In the genomic region with DNA sequence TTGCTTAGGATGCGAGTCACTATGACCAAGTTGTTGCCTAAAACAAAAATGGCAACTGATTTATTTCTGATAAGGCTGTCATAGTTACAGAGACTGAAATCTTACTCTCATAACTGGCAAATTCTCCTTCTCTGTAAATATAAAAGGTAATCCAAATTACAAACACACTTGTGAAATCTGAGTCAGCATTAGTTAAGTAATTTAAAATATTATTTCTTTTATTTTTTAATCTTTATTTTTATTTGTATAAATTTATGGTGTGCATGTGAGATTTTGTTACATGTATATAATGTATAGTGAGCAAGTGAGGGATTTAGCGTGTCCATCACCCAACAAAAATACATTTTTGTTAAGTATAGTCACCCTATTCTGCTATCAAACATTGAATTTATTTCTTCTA, we compare ENCODE assay signal across 38 cellular contexts.
"Had no signal": no experiment of that assay in that cellular context is flagged by ENCODE, and none has a peak within 500 bp of the region (broad histone marks: within the 10 kb centered on the region; RNA-seq: fewer than 3 reads in every experiment).

No MANE protein-coding gene starts in this region.

- H3K9me3 Mint-ChIP-seq: activated CD4-positive, alpha-beta memory T cell treated with anti-CD3 and anti-CD28 coated beads for 36 hours; activated CD4-positive, alpha-beta T cell treated with anti-CD3 and anti-CD28 coated beads, Interleukin-2, amount 10 ng/mL, durations not matched to agents 24 days and 14 days; activated naive CD4-positive, alpha-beta T cell treated with anti-CD3 and anti-CD28 coated beads for 36 hours; activated naive CD4-positive, alpha-beta T cell treated with anti-CD3 and anti-CD28 coated beads, Interleukin-2, amount 50 U/mL, for 24 hours; activated naive CD8-positive, alpha-beta T cell treated with anti-CD3 and anti-CD28 coated beads, Interleukin-2, amount 50 U/mL, for 24 hours; activated T-helper 1 cell treated with anti-CD3 and anti-CD28 coated beads, Interleukin-12 subunit alpha, Interleukin-12 subunit beta, Interleukin-2, Interleukin-4 antibody, amounts not matched to agents 30 ng/mL and 10 ng/mL and 1 ng/mL, durations not matched to agents 14 hours and 24 hours and 36 hours; activated T-helper 2 cell treated with anti-CD3 and anti-CD28 coated beads, Interferon-gamma antibody, Interleukin-2, Interleukin-4, amounts not matched to agents 10 μg/mL and 5 μg/mL and 100 μg/mL, durations not matched to agents 14 hours and 24 hours and 36 hours; T-helper 2 cell treated with Interferon-gamma antibody and Interleukin-4, amounts not matched to agents 5 μg/mL and 100 μg/mL, for 36 hours had no signal

- DNase-seq: activated CD4-positive, alpha-beta memory T cell treated with anti-CD3 and anti-CD28 coated beads for 36 hours; activated CD4-positive, alpha-beta T cell treated with anti-CD3 and anti-CD28 coated beads for 36 hours; activated CD4-positive, alpha-beta T cell treated with anti-CD3 and anti-CD28 coated beads, Interleukin-2, amount 10 ng/mL, durations not matched to agents 24 days and 14 days; activated CD4-positive, CD25-positive, alpha-beta regulatory T cell; activated CD4-positive, CD25-positive, alpha-beta regulatory T cell treated with anti-CD3 and anti-CD28 coated beads, Interleukin-2, amount 50 U/mL, for 72 hours; activated CD8-positive, alpha-beta memory T cell treated with anti-CD3 and anti-CD28 coated beads, Interleukin-2, amount 10 ng/mL, durations not matched to agents 7 days and 5 days; activated CD8-positive, alpha-beta memory T cell treated with anti-CD3 and anti-CD28 coated beads, Interleukin-2, amount 50 U/mL, for 4 hours; activated CD8-positive, alpha-beta T cell treated with anti-CD3 and anti-CD28 coated beads, Interleukin-2, amount 10 ng/mL, durations not matched to agents 7 days and 5 days; activated effector memory CD4-positive, alpha-beta T cell treated with anti-CD3 and anti-CD28 coated beads, Interleukin-2, amount 50 U/mL, for 16 hours; activated naive CD4-positive, alpha-beta T cell treated with anti-CD3 and anti-CD28 coated beads for 36 hours; activated naive CD8-positive, alpha-beta T cell treated with anti-CD3 and anti-CD28 coated beads for 36 hours; activated naive CD8-positive, alpha-beta T cell treated with anti-CD3 and anti-CD28 coated beads, Interleukin-2, amount 50 U/mL, for 24 hours; activated T-cell treated with anti-CD3 and anti-CD28 coated beads, Interleukin-2, amount 50 U/mL, for 1 hour; activated T-cell treated with anti-CD3 and anti-CD28 coated beads, Interleukin-2, amount 50 U/mL, for 48 hours; adrenal gland; amygdala; aorta; dorsolateral prefrontal cortex; effector memory CD4-positive, alpha-beta T cell; endodermal cell; foreskin melanocyte; heart right ventricle; T-helper 17 cell; T1000; WERI-Rb-1 had no signal

- H3K4me1 ChIP-seq: adrenal gland, breast epithelium, gastroesophageal sphincter, heart right ventricle had no signal

- H3K27ac Mint-ChIP-seq: activated CD4-positive, alpha-beta memory T cell treated with anti-CD3 and anti-CD28 coated beads for 36 hours; activated CD4-positive, alpha-beta T cell treated with anti-CD3 and anti-CD28 coated beads for 36 hours; activated CD4-positive, alpha-beta T cell treated with anti-CD3 and anti-CD28 coated beads, Interleukin-2, amount 10 ng/mL, durations not matched to agents 24 days and 14 days; activated CD8-positive, alpha-beta memory T cell treated with anti-CD3 and anti-CD28 coated beads, Interleukin-2, amount 10 ng/mL, durations not matched to agents 7 days and 5 days; activated CD8-positive, alpha-beta T cell treated with anti-CD3 and anti-CD28 coated beads, Interleukin-2, amount 10 ng/mL, durations not matched to agents 7 days and 5 days; activated naive CD4-positive, alpha-beta T cell treated with anti-CD3 and anti-CD28 coated beads for 36 hours; activated naive CD4-positive, alpha-beta T cell treated with anti-CD3 and anti-CD28 coated beads, Interleukin-2, amount 50 U/mL, for 24 hours; activated naive CD8-positive, alpha-beta T cell treated with anti-CD3 and anti-CD28 coated beads for 36 hours; activated naive CD8-positive, alpha-beta T cell treated with anti-CD3 and anti-CD28 coated beads, Interleukin-2, amount 50 U/mL, for 24 hours; activated T-helper 1 cell treated with anti-CD3 and anti-CD28 coated beads, Interleukin-12 subunit alpha, Interleukin-12 subunit beta, Interleukin-2, Interleukin-4 antibody, amounts not matched to agents 30 ng/mL and 10 ng/mL and 1 ng/mL, durations not matched to agents 14 hours and 24 hours and 36 hours; activated T-helper 2 cell treated with anti-CD3 and anti-CD28 coated beads, Interferon-gamma antibody, Interleukin-2, Interleukin-4, amounts not matched to agents 10 μg/mL and 5 μg/mL and 100 μg/mL, durations not matched to agents 14 hours and 24 hours and 36 hours; brain; dendritic cell treated with granulocyte-macrophage colony-stimulating factor and Interleukin-4, amounts not matched to agents 40 ng/mL and 50 ng/mL, for 4 days; endodermal cell; T-helper 17 cell; T-helper 2 cell treated with Interferon-gamma antibody and Interleukin-4, amounts not matched to agents 5 μg/mL and 100 μg/mL, for 36 hours had no signal

- H3K27ac ChIP-seq: adrenal gland, breast epithelium, cardiac muscle cell, coronary artery, dorsolateral prefrontal cortex, gastroesophageal sphincter, heart right ventricle, hepatocyte, WERI-Rb-1 had no signal

- H3K4me3 ChIP-seq: adrenal gland, breast epithelium, cardiac muscle cell, coronary artery, dorsolateral prefrontal cortex, gastroesophageal sphincter, heart right ventricle, hepatocyte had no signal

- H3K4me3 Mint-ChIP-seq: activated CD4-positive, alpha-beta memory T cell treated with anti-CD3 and anti-CD28 coated beads for 36 hours; activated CD4-positive, alpha-beta T cell treated with anti-CD3 and anti-CD28 coated beads for 36 hours; activated CD4-positive, alpha-beta T cell treated with anti-CD3 and anti-CD28 coated beads, Interleukin-2, amount 10 ng/mL, durations not matched to agents 24 days and 14 days; activated CD8-positive, alpha-beta memory T cell treated with anti-CD3 and anti-CD28 coated beads, Interleukin-2, amount 10 ng/mL, durations not matched to agents 7 days and 5 days; activated CD8-positive, alpha-beta T cell treated with anti-CD3 and anti-CD28 coated beads, Interleukin-2, amount 10 ng/mL, durations not matched to agents 7 days and 5 days; activated naive CD4-positive, alpha-beta T cell treated with anti-CD3 and anti-CD28 coated beads for 36 hours; activated naive CD4-positive, alpha-beta T cell treated with anti-CD3 and anti-CD28 coated beads, Interleukin-2, amount 50 U/mL, for 24 hours; activated naive CD8-positive, alpha-beta T cell treated with anti-CD3 and anti-CD28 coated beads for 36 hours; activated naive CD8-positive, alpha-beta T cell treated with anti-CD3 and anti-CD28 coated beads, Interleukin-2, amount 50 U/mL, for 24 hours; activated T-helper 1 cell treated with anti-CD3 and anti-CD28 coated beads, Interleukin-12 subunit alpha, Interleukin-12 subunit beta, Interleukin-2, Interleukin-4 antibody, amounts not matched to agents 30 ng/mL and 10 ng/mL and 1 ng/mL, durations not matched to agents 14 hours and 24 hours and 36 hours; brain; central memory CD8-positive, alpha-beta T cell; dendritic cell treated with granulocyte-macrophage colony-stimulating factor and Interleukin-4, amounts not matched to agents 40 ng/mL and 50 ng/mL, for 4 days; endodermal cell; T-helper 17 cell; T-helper 2 cell treated with Interferon-gamma antibody and Interleukin-4, amounts not matched to agents 5 μg/mL and 100 μg/mL, for 36 hours had no signal

- H3K36me3 Mint-ChIP-seq: activated CD4-positive, alpha-beta memory T cell treated with anti-CD3 and anti-CD28 coated beads for 36 hours; activated CD8-positive, alpha-beta memory T cell treated with anti-CD3 and anti-CD28 coated beads, Interleukin-2, amount 10 ng/mL, durations not matched to agents 7 days and 5 days; activated naive CD4-positive, alpha-beta T cell treated with anti-CD3 and anti-CD28 coated beads, Interleukin-2, amount 50 U/mL, for 24 hours; activated naive CD8-positive, alpha-beta T cell treated with anti-CD3 and anti-CD28 coated beads for 36 hours had no signal

- H3K4me1 Mint-ChIP-seq: activated CD4-positive, alpha-beta T cell treated with anti-CD3 and anti-CD28 coated beads for 36 hours; activated CD4-positive, alpha-beta T cell treated with anti-CD3 and anti-CD28 coated beads, Interleukin-2, amount 10 ng/mL, durations not matched to agents 24 days and 14 days; activated CD8-positive, alpha-beta memory T cell treated with anti-CD3 and anti-CD28 coated beads, Interleukin-2, amount 10 ng/mL, durations not matched to agents 7 days and 5 days; activated naive CD4-positive, alpha-beta T cell treated with anti-CD3 and anti-CD28 coated beads, Interleukin-2, amount 50 U/mL, for 24 hours; activated naive CD8-positive, alpha-beta T cell treated with anti-CD3 and anti-CD28 coated beads, Interleukin-2, amount 50 U/mL, for 24 hours; brain; central memory CD8-positive, alpha-beta T cell; endodermal cell; T-helper 17 cell had no signal

- H3K36me3 ChIP-seq: adrenal gland, breast epithelium, cardiac muscle cell, gastroesophageal sphincter, heart right ventricle, WERI-Rb-1 had no signal

- H3K9me3 ChIP-seq: adrenal gland, gastroesophageal sphincter had no signal

- H2AFZ ChIP-seq: hepatocyte had no signal

- ATAC-seq: activated CD4-positive, alpha-beta T cell treated with anti-CD3 and anti-CD28 coated beads for 36 hours; activated CD8-positive, alpha-beta memory T cell treated with anti-CD3 and anti-CD28 coated beads, Interleukin-2, amount 10 ng/mL, durations not matched to agents 7 days and 5 days; activated CD8-positive, alpha-beta T cell treated with anti-CD3 and anti-CD28 coated beads, Interleukin-2, amount 10 ng/mL, durations not matched to agents 7 days and 5 days; activated naive CD8-positive, alpha-beta T cell treated with anti-CD3 and anti-CD28 coated beads, Interleukin-2, amount 50 U/mL, for 24 hours; esophagus mucosa; gastroesophageal sphincter; heart right ventricle; T-helper 17 cell had no signal

- H3K27me3 Mint-ChIP-seq: activated CD4-positive, alpha-beta memory T cell treated with anti-CD3 and anti-CD28 coated beads for 36 hours; activated CD4-positive, alpha-beta T cell treated with anti-CD3 and anti-CD28 coated beads for 36 hours; activated CD4-positive, alpha-beta T cell treated with anti-CD3 and anti-CD28 coated beads, Interleukin-2, amount 10 ng/mL, durations not matched to agents 24 days and 14 days; activated CD8-positive, alpha-beta memory T cell treated with anti-CD3 and anti-CD28 coated beads, Interleukin-2, amount 10 ng/mL, durations not matched to agents 7 days and 5 days; activated naive CD4-positive, alpha-beta T cell treated with anti-CD3 and anti-CD28 coated beads, Interleukin-2, amount 50 U/mL, for 24 hours; activated naive CD8-positive, alpha-beta T cell treated with anti-CD3 and anti-CD28 coated beads for 36 hours; activated naive CD8-positive, alpha-beta T cell treated with anti-CD3 and anti-CD28 coated beads, Interleukin-2, amount 50 U/mL, for 24 hours; brain; central memory CD8-positive, alpha-beta T cell; dendritic cell treated with granulocyte-macrophage colony-stimulating factor and Interleukin-4, amounts not matched to agents 40 ng/mL and 50 ng/mL, for 4 days; T-helper 17 cell had no signal

- H3K27me3 ChIP-seq: adrenal gland, breast epithelium, cardiac muscle cell, dorsolateral prefrontal cortex, gastroesophageal sphincter, heart right ventricle, hepatocyte had no signal

- H3K4me2 ChIP-seq: hepatocyte had no signal
